ENCODE assay signal across 1 cellular context in the genomic region with DNA sequence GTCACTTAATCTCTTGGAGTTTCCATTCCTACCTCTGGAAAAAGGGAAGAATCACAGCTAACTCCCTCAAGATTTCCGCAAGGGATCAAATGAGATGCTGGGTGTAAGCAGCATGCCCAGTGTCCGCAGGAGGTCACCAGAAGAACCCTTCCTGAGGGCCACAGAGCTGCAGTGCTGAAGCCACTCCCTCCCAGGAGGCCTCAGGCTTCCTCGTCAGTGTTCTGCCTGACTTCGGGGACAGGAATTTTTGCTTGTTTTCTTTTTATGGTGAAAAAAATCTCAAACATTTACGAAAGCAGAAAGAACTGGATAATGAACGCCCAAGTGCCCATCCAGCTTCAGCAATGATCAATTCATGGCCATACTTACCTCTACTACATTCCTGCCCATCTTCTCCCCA.
TF ChIP-seq lines count a peak whose summit lies in the region.

No MANE protein-coding gene starts in this region.

TF ChIP-seq in IMR-90, 13 proteins besides CTCF, POLR2A, EP300 and RAD21:
- no peak for TF ChIP-seq MXI1 (IDR thresholded peaks at IDR 0.05; ENCODE audit: borderline replicate concordance, low read depth, low read length)
- no peak for TF ChIP-seq CHD1 (IDR thresholded peaks at IDR 0.05; ENCODE audit: low read depth, low read length)
